14 cellular contexts compared by ENCODE assay signal in the genomic region with DNA sequence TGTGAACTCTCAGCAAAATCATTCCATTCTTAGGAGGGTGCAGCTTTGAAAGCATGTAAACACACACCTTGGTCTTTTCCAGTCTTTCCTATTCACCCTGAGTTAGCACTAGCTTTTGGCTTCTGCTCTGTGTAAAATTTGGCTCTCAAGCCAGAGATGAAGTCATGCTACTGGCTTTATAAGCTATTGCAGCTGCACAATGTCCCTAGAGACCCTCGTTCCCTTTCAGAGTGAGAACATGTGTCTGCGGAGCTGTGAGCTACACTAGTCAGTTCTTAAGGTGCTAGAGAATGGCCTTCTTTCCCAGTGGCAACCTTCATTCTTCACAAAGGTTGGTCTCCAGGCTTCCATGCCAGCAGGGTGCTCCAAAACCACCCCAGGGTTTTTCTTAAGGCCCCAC.
DNase-seq lines count a peak whose midpoint lies in the region; ATAC-seq and TF ChIP-seq lines count a peak whose summit lies in the region.
"Had no signal": no experiment of that assay in that cellular context is flagged by ENCODE, and none has a peak within 500 bp of the region (broad histone marks: within the 10 kb centered on the region; RNA-seq: fewer than 3 reads in every experiment).

No MANE protein-coding gene starts in this region.

- no peaks in the 10 kb centered on the region for H3K27me3 Mint-ChIP-seq in activated T-cell treated with anti-CD3 and anti-CD28 coated beads, Interleukin-2, amount 50 U/mL, for 72 hours (ENCODE audit: low read depth)
- H3K27me3 Mint-ChIP-seq: activated naive CD4-positive, alpha-beta T cell treated with anti-CD3 and anti-CD28 coated beads, Interleukin-2, amount 10 ng/mL, durations not matched to agents 7 days and 5 days had no signal

- H3K4me1 Mint-ChIP-seq in activated T-cell treated with anti-CD3 and anti-CD28 coated beads, Interleukin-2, amount 50 U/mL, for 72 hours (ENCODE audit: low read depth) = no peaks in the 10 kb centered on the region
- H3K4me1 Mint-ChIP-seq: activated naive CD4-positive, alpha-beta T cell treated with anti-CD3 and anti-CD28 coated beads, Interleukin-2, amount 10 ng/mL, durations not matched to agents 7 days and 5 days had no signal

- no peak overlapping the region for H3K4me3 Mint-ChIP-seq in activated T-cell treated with anti-CD3 and anti-CD28 coated beads, Interleukin-2, amount 50 U/mL, for 72 hours
- H3K4me3 Mint-ChIP-seq: activated naive CD4-positive, alpha-beta T cell treated with anti-CD3 and anti-CD28 coated beads, Interleukin-2, amount 10 ng/mL, durations not matched to agents 7 days and 5 days; neural progenitor cell had no signal

- H3K36me3 Mint-ChIP-seq in activated T-cell treated with anti-CD3 and anti-CD28 coated beads, Interleukin-2, amount 50 U/mL, for 72 hours (ENCODE audit: insufficient read depth in 2 of 2) = no peaks in the 10 kb centered on the region
- H3K36me3 Mint-ChIP-seq: activated naive CD4-positive, alpha-beta T cell treated with anti-CD3 and anti-CD28 coated beads, Interleukin-2, amount 10 ng/mL, durations not matched to agents 7 days and 5 days; neural progenitor cell had no signal

- H3K9ac ChIP-seq in colonic mucosa (ENCODE audit: low read depth in 2 of 2, low read length in 2 of 2) = no peak overlapping the region
- H3K9ac ChIP-seq: neural progenitor cell had no signal

- intact Hi-C loops in colonic mucosa (cut with DNase I) (no loop called here), ovary (cut with DNase I) (no loop called here)

- no peak overlapping the region for H3K4me3 ChIP-seq in colonic mucosa
- no peak overlapping the region for H3K4me3 ChIP-seq in ovary
- H3K4me3 ChIP-seq: neural progenitor cell had no signal

- TF ChIP-seq POLR2A in ovary (IDR thresholded peaks at IDR 0.05) = no peak

- H3K4me1 ChIP-seq in colonic mucosa (no peaks in the 10 kb centered on the region), ovary (ENCODE audit: insufficient read depth) (peaks cover 6% of the 10 kb centered on the region)

- whole genome bisulfite sequencing in ovary, 3 donors = 5 to 13% (median 10%) methylated on average over 2 of the region's 2 CpGs

- H3K27ac ChIP-seq in colonic mucosa = no peak overlapping the region
- H3K27ac ChIP-seq in ovary = no peak overlapping the region
- H3K27ac ChIP-seq: neural progenitor cell had no signal

- no peaks in the 10 kb centered on the region for H3K27me3 ChIP-seq in colonic mucosa
- H3K27me3 ChIP-seq in ovary = no peaks in the 10 kb centered on the region
- H3K27me3 ChIP-seq: neural progenitor cell had no signal

- TF ChIP-seq EP300 in ovary (IDR thresholded peaks at IDR 0.05) = no peak

- H3K36me3 ChIP-seq in colonic mucosa = no peaks in the 10 kb centered on the region
- no peaks in the 10 kb centered on the region for H3K36me3 ChIP-seq in ovary
- H3K36me3 ChIP-seq: neural progenitor cell had no signal

- no peak for ATAC-seq in GM21528 (IDR thresholded peaks at IDR 0.05; ENCODE audit: low FRiP score, unreplicated experiment)
- no peak for ATAC-seq in HG03097 (IDR thresholded peaks at IDR 0.05; ENCODE audit: low FRiP score, unreplicated experiment)
- no peak for ATAC-seq in activated T-cell treated with anti-CD3 and anti-CD28 coated beads, Interleukin-2, amount 50 U/mL, for 72 hours (replicated peaks in 1 of 2)

- TF ChIP-seq CTCF in colonic mucosa (IDR thresholded peaks at IDR 0.05) = no peak
- no peak for TF ChIP-seq CTCF in ovary (IDR thresholded peaks at IDR 0.05)

- H3K9me3 Mint-ChIP-seq in activated T-cell treated with anti-CD3 and anti-CD28 coated beads, Interleukin-2, amount 50 U/mL, for 72 hours = peaks cover 3 to 4% of the 10 kb centered on the region in 2 donors

- no peak overlapping the region for H3K27ac Mint-ChIP-seq in activated T-cell treated with anti-CD3 and anti-CD28 coated beads, Interleukin-2, amount 50 U/mL, for 72 hours
- H3K27ac Mint-ChIP-seq: activated naive CD4-positive, alpha-beta T cell treated with anti-CD3 and anti-CD28 coated beads, Interleukin-2, amount 10 ng/mL, durations not matched to agents 7 days and 5 days; neural progenitor cell had no signal

- DNase-seq in DMS 273 treated with DMSO at 0.1 percent for 48 hours (lab: John Stamatoyannopoulos, UW) (peak; percentile 71), NCI-H187 (lab: John Stamatoyannopoulos, UW) (peak; percentile 38 to 64), colonic mucosa (peak; percentile 18), ovary (peak; percentile 35 to 68 (median 48)), mesenteric fat pad (ENCODE audit: low spot score) (no peak)
- DNase-seq in activated T-cell treated with anti-CD3 and anti-CD28 coated beads, Interleukin-2, amount 50 U/mL, for 72 hours = no peak
- DNase-seq: activated CD8-positive, alpha-beta memory T cell treated with anti-CD3 and anti-CD28 coated beads for 24 hours; activated naive CD4-positive, alpha-beta T cell treated with anti-CD3 and anti-CD28 coated beads, Interleukin-2, amount 10 ng/mL, durations not matched to agents 7 days and 5 days; dermis blood vessel endothelial cell; foreskin melanocyte; stimulated activated CD4-positive, alpha-beta T cell treated with anti-CD3 and anti-CD28 coated beads, Interleukin-12 subunit alpha, Interleukin-12 subunit beta, amount 100 ng/mL, for 4 hours had no signal

- no peaks in the 10 kb centered on the region for H3K9me3 ChIP-seq in colonic mucosa
- no peaks in the 10 kb centered on the region for H3K9me3 ChIP-seq in ovary

Comparison
In these comparisons a context has a peak if more than half of its experiments do, and no peak if none do; other contexts are left out.
1. DNase-seq: peak in DMS 273 treated with DMSO at 0.1 percent for 48 hours (single experiment), NCI-H187 (2 of 2), colonic mucosa (single experiment) and ovary (5 of 5); none in mesenteric fat pad (single experiment) and activated T-cell treated with anti-CD3 and anti-CD28 coated beads, Interleukin-2, amount 50 U/mL, for 72 hours (0 of 2).